Comparison of ENCODE assay signal across 8 cellular contexts in the genomic region with DNA sequence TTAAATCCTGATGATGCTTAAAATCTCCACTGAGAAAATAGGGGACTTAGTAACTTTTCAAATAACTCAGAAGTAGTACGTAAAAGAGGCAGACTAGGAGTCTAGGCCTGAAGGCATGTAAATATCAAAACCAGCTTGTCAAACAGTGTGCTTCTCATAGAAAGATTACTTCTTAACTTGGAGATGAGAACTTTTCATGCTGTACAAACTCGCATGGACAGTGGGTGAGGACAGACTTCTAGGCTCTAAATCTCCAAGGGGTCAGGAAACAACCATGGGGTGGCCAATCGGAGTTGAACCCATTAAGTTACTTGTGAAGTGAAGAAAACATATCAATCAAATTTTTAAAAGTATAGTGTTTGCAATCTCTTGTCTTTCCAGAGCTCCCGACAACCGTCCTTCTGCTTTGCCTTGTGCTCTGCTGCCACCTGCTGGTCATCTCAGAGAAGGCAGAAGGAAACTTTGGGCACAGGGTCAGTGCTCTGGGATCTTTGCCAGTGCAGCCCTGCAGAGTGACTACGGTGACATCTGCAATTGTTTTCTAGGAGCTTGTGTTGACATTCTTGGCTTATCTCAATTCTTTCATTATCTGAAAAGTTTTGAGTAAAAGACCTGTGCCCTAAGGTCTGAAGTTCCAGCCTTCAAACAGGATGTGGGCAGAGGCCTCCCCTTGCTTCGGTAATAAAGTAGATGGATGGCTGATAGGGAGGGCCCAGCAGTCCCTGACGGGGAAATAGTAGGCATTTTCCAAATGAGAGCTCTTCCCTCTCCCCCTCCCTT.
DNase-seq lines count a peak whose midpoint lies in the region; ATAC-seq and TF ChIP-seq lines count a peak whose summit lies in the region.

No MANE protein-coding gene starts in this region.

- intact Hi-C loops in testis (cut with DNase I; ENCODE audit: low total_unique reads) = no loop called here

- H3K27ac ChIP-seq in RWPE2 (ENCODE audit: poor library complexity, severe bottlenecking) (no peak overlapping the region), gastroesophageal sphincter (no peak overlapping the region), testis (no peak overlapping the region)

- peak; percentile 93 for TF ChIP-seq CTCF in RWPE2 (IDR thresholded peaks at IDR 0.05; ENCODE audit: poor library complexity, severe bottlenecking)
- TF ChIP-seq CTCF in gastroesophageal sphincter (IDR thresholded peaks at IDR 0.05) = peak; percentile 90 to 96 (median 93)
- peak in 2 of 3 donors; percentile 68 to 90 for TF ChIP-seq CTCF in omental fat pad (IDR thresholded peaks at IDR 0.05)
- TF ChIP-seq CTCF in testis (IDR thresholded peaks at IDR 0.05) = peak; percentile 94 to 95 (median 94)

- 10 to 13% methylated on average over 6 to 8 of the region's 8 CpGs for WGBS in gastroesophageal sphincter (ENCODE audit: low coverage in 1 of 2), 2 donors
- 11 to 13% methylated on average over 8 of the region's 8 CpGs for WGBS in testis, 2 donors

- H3K4me1 ChIP-seq in RWPE2 (ENCODE audit: insufficient read depth, poor library complexity, severe bottlenecking) = no peaks in the 10 kb centered on the region
- H3K4me1 ChIP-seq in gastroesophageal sphincter = peaks cover 0 to 31% (median 0%) of the 10 kb centered on the region in 3 donors
- peaks cover 6% of the 10 kb centered on the region for H3K4me1 ChIP-seq in testis

- TF ChIP-seq EP300 in gastroesophageal sphincter (IDR thresholded peaks at IDR 0.05) = no peak

- H3K4me3 ChIP-seq in RWPE2 (ENCODE audit: severe bottlenecking) = no peak overlapping the region
- H3K4me3 ChIP-seq in gastroesophageal sphincter = no peak overlapping the region
- no peak overlapping the region for H3K4me3 ChIP-seq in testis

- H3K9me3 ChIP-seq in RWPE2 (ENCODE audit: severe bottlenecking) (no peaks in the 10 kb centered on the region), gastroesophageal sphincter (no peaks in the 10 kb centered on the region), testis (no peaks in the 10 kb centered on the region)

- DNase-seq in DMS79 (lab: John Stamatoyannopoulos, UW) (peak; percentile 12), LHCN-M2 (ENCODE audit: low read depth) (peak; percentile 61), RWPE2 (ENCODE audit: low spot score) (no peak), omental fat pad (ENCODE audit: low spot score) (peak; percentile 97), testis (peak; percentile 93)
- DNase-seq in activated effector memory CD4-positive, alpha-beta T cell treated with Interleukin-2 at 50 U/mL for 16 hours = peak; percentile 59

- H3K27me3 ChIP-seq in RWPE2 (ENCODE audit: insufficient read depth, poor library complexity, severe bottlenecking) (no peaks in the 10 kb centered on the region), gastroesophageal sphincter (peaks cover 8% of the 10 kb centered on the region), testis (no peaks in the 10 kb centered on the region)

- no peaks in the 10 kb centered on the region for H3K36me3 ChIP-seq in RWPE2 (ENCODE audit: low read depth)
- H3K36me3 ChIP-seq in gastroesophageal sphincter = no peaks in the 10 kb centered on the region
- no peaks in the 10 kb centered on the region for H3K36me3 ChIP-seq in testis (ENCODE audit: low read depth, missing control alignments)

- ATAC-seq in GM21723 (IDR thresholded peaks at IDR 0.05; ENCODE audit: unreplicated experiment) (peak; percentile 93), RWPE2 (ENCODE audit: low read depth) (peak; percentile 84), gastroesophageal sphincter (peak; percentile 72), omental fat pad (ENCODE audit: low FRiP score) (peak; percentile 83)

- no peak for TF ChIP-seq POLR2A in gastroesophageal sphincter (IDR thresholded peaks at IDR 0.05)
- TF ChIP-seq POLR2A in testis (IDR thresholded peaks at IDR 0.05) = no peak
